8 cellular contexts compared by ENCODE assay signal in the genomic region with DNA sequence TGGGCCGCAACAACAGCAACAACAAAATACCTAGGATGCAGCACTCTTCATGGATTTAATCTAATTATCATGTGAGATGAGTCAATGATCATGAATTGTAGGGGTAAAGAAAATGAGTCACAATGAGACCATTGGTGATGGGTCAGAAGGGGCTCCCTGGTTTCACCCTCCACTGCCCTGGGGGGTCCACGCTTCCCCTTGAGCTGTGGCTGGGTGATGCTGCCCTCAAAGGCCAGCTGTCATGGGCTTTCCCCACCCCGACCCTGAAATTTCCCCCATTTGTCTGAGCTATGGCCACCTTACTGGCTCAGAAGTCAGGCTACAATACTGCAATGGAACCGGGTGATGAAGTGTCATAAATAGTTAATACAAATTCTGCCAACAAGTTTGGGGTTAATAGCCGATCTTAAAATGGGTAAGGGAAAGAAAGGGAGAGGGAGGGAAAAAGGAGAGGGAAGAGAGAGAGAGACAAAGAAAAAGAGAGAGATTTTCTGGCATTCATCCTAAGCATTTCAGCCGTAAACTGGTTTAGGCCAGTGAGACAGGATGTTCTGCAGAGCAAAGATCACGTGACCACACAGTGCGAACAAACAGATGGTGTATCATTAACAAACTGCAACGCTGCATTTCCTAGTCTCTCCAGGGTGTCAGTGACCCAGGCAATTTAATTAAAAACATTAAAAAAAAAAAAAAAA.
DNase-seq lines count a peak whose midpoint lies in the region; ATAC-seq and TF ChIP-seq lines count a peak whose summit lies in the region.

No MANE protein-coding gene starts in this region.

- no peak overlapping the region for H3K4me2 ChIP-seq in smooth muscle cell

- H3K36me3 ChIP-seq in Peyer's patch = no peaks in the 10 kb centered on the region
- no peaks in the 10 kb centered on the region for H3K36me3 ChIP-seq in body of pancreas (replicated peaks in 1 of 2; ENCODE audit: insufficient read depth in 1 of 2, low read depth in 2 of 2)
- H3K36me3 ChIP-seq in smooth muscle cell (ENCODE audit: low read depth) = no peaks in the 10 kb centered on the region

- H3K27ac ChIP-seq in Peyer's patch (peak overlapping the region; percentile 74 to 93 (median 78)), body of pancreas (peak overlapping the region; percentile 84 to 90 (median 88)), smooth muscle cell (ENCODE audit: low read depth) (peak overlapping the region; percentile 30)

- H4K20me1 ChIP-seq in smooth muscle cell (ENCODE audit: low read depth) = no peaks in the 10 kb centered on the region

- H3F3A ChIP-seq in smooth muscle cell (ENCODE audit: low read depth) = no peaks in the 10 kb centered on the region

- H3K27me3 ChIP-seq in Peyer's patch (no peaks in the 10 kb centered on the region), body of pancreas (no peaks in the 10 kb centered on the region), smooth muscle cell (ENCODE audit: low read depth) (no peaks in the 10 kb centered on the region)

- peak; percentile 87 for ATAC-seq in body of pancreas
- ATAC-seq in HG03025 (IDR thresholded peaks at IDR 0.05; ENCODE audit: low FRiP score, unreplicated experiment) = no peak

- no peak overlapping the region for H3K9ac ChIP-seq in smooth muscle cell (ENCODE audit: low read depth)

- H3K4me3 ChIP-seq in Peyer's patch (no peak overlapping the region), body of pancreas (no peak overlapping the region), smooth muscle cell (no peak overlapping the region)

- no peaks in the 10 kb centered on the region for H3K79me2 ChIP-seq in smooth muscle cell (ENCODE audit: low read depth)

- TF ChIP-seq CTCF in Peyer's patch (IDR thresholded peaks at IDR 0.05) (peak in 1 of 6 experiments; percentile 6), body of pancreas (IDR thresholded peaks at IDR 0.05) (peak in 1 of 7 experiments; percentile 32), smooth muscle cell (IDR thresholded peaks at IDR 0.05; ENCODE audit: borderline replicate concordance, insufficient read depth, poor library complexity, severe bottlenecking) (no peak)

- peaks cover 7 to 20% (median 12%) of the 10 kb centered on the region in 4 donors for H3K4me1 ChIP-seq in Peyer's patch
- H3K4me1 ChIP-seq in body of pancreas = peaks cover 57% of the 10 kb centered on the region
- H3K4me1 ChIP-seq in smooth muscle cell (ENCODE audit: low read depth) = peaks cover 6% of the 10 kb centered on the region

- TF ChIP-seq POLR2A in Peyer's patch (IDR thresholded peaks at IDR 0.05) (peak in 1 of 2 donors; percentile 16), body of pancreas (IDR thresholded peaks at IDR 0.05) (no peak)

- WGBS in body of pancreas, 2 donors = 28 to 31% methylated on average over 9 of the region's 9 CpGs
- 49% methylated on average over 9 of the region's 9 CpGs for WGBS in smooth muscle cell (ENCODE audit: low lambda C conversion rate)

- intact Hi-C loops in body of pancreas (cut with DNase I) = no loop called here

- DNase-seq in stimulated activated CD4-positive, alpha-beta T cell treated with anti-CD3 and anti-CD28 coated beads, Interleukin-1b, Interleukin-23, amount 100 ng/mL, for 48 hours = peak; percentile 43
- no peak for DNase-seq in stimulated activated CD4-positive, alpha-beta T cell treated with anti-CD3 and anti-CD28 coated beads, Interleukin-12 subunit alpha, Interleukin-12 subunit beta, amount 100 ng/mL, for 4 hours
- peak; percentile 43 for DNase-seq in HPDE6-E6E7 (ENCODE audit: extremely low spot score)
- DNase-seq in Peyer's patch = peak in 2 of 3 donors; percentile 69 to 91
- DNase-seq in body of pancreas = peak; percentile 70 to 93 (median 85)
- DNase-seq in inferior parietal cortex (ENCODE audit: extremely low spot score) = peak; percentile 51
- no peak for DNase-seq in smooth muscle cell (lab: John Stamatoyannopoulos, UW; ENCODE audit: unreplicated experiment)

- peak overlapping the region; percentile 68 for H2AFZ ChIP-seq in smooth muscle cell (ENCODE audit: low read depth)

- H3K9me3 ChIP-seq in Peyer's patch (no peaks in the 10 kb centered on the region), body of pancreas (no peaks in the 10 kb centered on the region), smooth muscle cell (replicated peaks; ENCODE audit: low read depth) (no peaks in the 10 kb centered on the region)

Comparison
In these comparisons a context has a peak if more than half of its experiments do, and no peak if none do; other contexts are left out.
1. DNase-seq: peak in stimulated activated CD4-positive, alpha-beta T cell treated with anti-CD3 and anti-CD28 coated beads, Interleukin-1b, Interleukin-23, amount 100 ng/mL, for 48 hours (single experiment), HPDE6-E6E7 (single experiment), Peyer's patch (2 of 3), body of pancreas (4 of 4) and inferior parietal cortex (single experiment); none in stimulated activated CD4-positive, alpha-beta T cell treated with anti-CD3 and anti-CD28 coated beads, Interleukin-12 subunit alpha, Interleukin-12 subunit beta, amount 100 ng/mL, for 4 hours (single experiment) and smooth muscle cell (single experiment).
2. H3K27ac ChIP-seq: peak in every context shown above with its lines; median percentile 88 in body of pancreas; 78 in Peyer's patch; 30 in smooth muscle cell.